8 cellular contexts compared by ENCODE assay signal in genomic region chr2:118046628-118047210, GRCh38. TPM values are rescaled to one million over a fixed set of nuclear protein-coding genes. Genes with fewer than 3 reads are reported as not detected.
DNase-seq lines count a peak whose midpoint lies in the region; ATAC-seq, FAIRE-seq and TF ChIP-seq lines count a peak whose summit lies in the region.

No MANE protein-coding gene starts in this region.

- no peak overlapping the region for H3K27ac ChIP-seq in heart left ventricle

- H3K4me1 ChIP-seq in heart left ventricle (peaks cover 0 to 6% (median 0%) of the 10 kb centered on the region in 12 donors), mucosa of descending colon (ENCODE audit: low read depth) (no peaks in the 10 kb centered on the region)

- no peaks in the 10 kb centered on the region for H3K9me3 ChIP-seq in heart left ventricle
- no peaks in the 10 kb centered on the region for H3K9me3 ChIP-seq in mucosa of descending colon

- WGBS in heart left ventricle, 4 donors, result 9 to 11% (median 10%) methylated on average over 4 of the region's 4 CpGs

- TF ChIP-seq POLR2A in heart left ventricle (IDR thresholded peaks at IDR 0.05), result no peak

- no peaks in the 10 kb centered on the region for H3K36me3 ChIP-seq in heart left ventricle
- no peaks in the 10 kb centered on the region for H3K36me3 ChIP-seq in mucosa of descending colon (ENCODE audit: low read depth)

- DNase-seq in heart left ventricle (no peak), cardiac septum (ENCODE audit: low spot score) (no peak), NCI-H1436 (lab: John Stamatoyannopoulos, UW) (peak; percentile 30), amniotic epithelial cell (ENCODE audit: low read depth) (peak; percentile 58), mucosa of descending colon (no peak), NCI-H1048 (lab: John Stamatoyannopoulos, UW) (no peak)

- FAIRE-seq in islet of Langerhans (lab: Jason Lieb, UNC), result peak; percentile 96

- peaks cover 0 to 63% (median 13%) of the 10 kb centered on the region in 9 donors for H3K27me3 ChIP-seq in heart left ventricle

- intact Hi-C loops in heart left ventricle (cut with DNase I), result loop anchor here (2.0 to 10.0 kb wide), 8 partner anchors 158 to 818 kb away; no protein-coding TSS in a partner anchor
- intact Hi-C loops in cardiac septum (cut with DNase I), result loop anchor here (5.0 kb wide), 1 partner anchor 811 kb away; no protein-coding TSS in a partner anchor
- intact Hi-C loops in mucosa of descending colon (cut with DNase I, micrococcal nuclease), result loop anchor here in 1 of 2 donors (10.0 kb wide), 1 partner anchor 808 kb away; no protein-coding TSS in a partner anchor

- H3K4me3 ChIP-seq in heart left ventricle (peak overlapping the region in 1 of 12 donors; percentile 0), mucosa of descending colon (no peak overlapping the region)

- TF ChIP-seq CTCF in heart left ventricle (IDR thresholded peaks at IDR 0.05) (peak; percentile 24 to 73 (median 54)), mucosa of descending colon (IDR thresholded peaks at IDR 0.05) (no peak)

- ATAC-seq in heart left ventricle (peak in 1 of 4 donors; percentile 43), mucosa of descending colon (no peak), HG03095 (IDR thresholded peaks at IDR 0.05; ENCODE audit: unreplicated experiment) (no peak)

RNA-seq across cellular contexts. Expression of gene CCDC93, which starts 32.8 kb away (rescaled TPM):
- total RNA-seq in heart left ventricle, result 10 to 100 TPM; 15.6 to 47.6 (median 32.3) TPM
- polyA plus RNA-seq in heart left ventricle, result 10 to 100 TPM; 11.0 to 17.6 TPM
- total RNA-seq in cardiac septum, result 26.9 TPM
- total RNA-seq in mucosa of descending colon, result 10 to 100 TPM; 42.3 to 55.7 (median 42.6) TPM

RNA-seq across cellular contexts. Expression of gene INSIG2, which starts 41.6 kb away (rescaled TPM):
- total RNA-seq in heart left ventricle (10 to 100 TPM in 7 of 9 donors, 1 to 10 TPM in 2; 9.1 to 16.4 (median 13.7) TPM), cardiac septum (14.0 TPM), mucosa of descending colon (10 to 100 TPM; 14.6 to 27.8 (median 14.8) TPM)
- 10 to 100 TPM in 1 of 2 donors, 1 to 10 TPM in 1; 6.5 to 14.6 TPM for polyA plus RNA-seq in heart left ventricle

Comparison
In these comparisons a context has a peak if more than half of its experiments do, and no peak if none do; other contexts are left out.
1. DNase-seq: peak in NCI-H1436 (single experiment) and amniotic epithelial cell (single experiment); none in heart left ventricle (0 of 5), cardiac septum (single experiment), mucosa of descending colon (0 of 3) and NCI-H1048 (single experiment).